ENCODE assay signal across 3 cellular contexts in the genomic region with DNA sequence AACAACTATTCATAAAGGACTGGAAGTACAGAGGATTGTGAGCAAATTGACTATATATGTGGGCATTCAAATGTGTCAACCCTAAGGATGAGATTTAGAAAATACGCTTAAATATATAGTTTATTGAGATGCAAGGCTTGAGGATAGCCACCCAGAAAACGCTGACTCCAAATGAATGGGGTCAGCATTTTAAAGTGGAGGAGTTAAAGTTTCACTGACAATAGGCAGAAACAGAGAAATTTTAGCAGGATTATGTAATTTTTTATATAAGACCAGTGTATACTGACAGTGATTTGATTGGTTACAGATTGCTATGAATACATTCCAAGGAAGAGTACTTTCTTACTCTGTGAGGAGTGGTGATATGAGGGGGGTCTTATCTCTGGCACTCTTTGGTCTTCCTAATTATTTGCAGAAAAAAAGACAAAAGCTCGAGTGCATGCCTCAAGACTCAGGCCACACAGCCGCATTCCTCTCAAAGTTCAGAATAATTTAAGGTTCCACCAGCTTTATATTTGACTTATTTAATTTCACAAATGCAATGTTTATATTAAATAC.
A peak's percentile ranks its signal among the peaks of the same experiment; 100 is the strongest.
TF ChIP-seq lines count a peak whose summit lies in the region.

No MANE protein-coding gene starts in this region.

TF ChIP-seq in A549, 52 proteins besides CTCF, POLR2A, EP300 and RAD21:
- no peak for TF ChIP-seq HOXA7 (CRISPR knock-in tag; IDR thresholded peaks at IDR 0.05)
- TF ChIP-seq KDM5A (IDR thresholded peaks at IDR 0.05) = no peak
- no peak for TF ChIP-seq ZNF302 (CRISPR knock-in tag; IDR thresholded peaks at IDR 0.05)
- no peak for TF ChIP-seq MYC (IDR thresholded peaks at IDR 0.05; ENCODE audit: borderline replicate concordance, low read length)
- TF ChIP-seq, protein P1, sequence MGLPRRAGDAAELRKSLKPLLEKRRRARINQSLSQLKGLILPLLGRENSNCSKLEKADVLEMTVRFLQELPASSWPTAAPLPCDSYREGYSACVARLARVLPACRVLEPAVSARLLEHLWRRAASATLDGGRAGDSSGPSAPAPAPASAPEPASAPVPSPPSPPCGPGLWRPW (IDR thresholded peaks at IDR 0.05) = no peak
- TF ChIP-seq MAFK (IDR thresholded peaks at IDR 0.05; ENCODE audit: partially characterized antibody) = peak; percentile 44
- TF ChIP-seq, protein P2, sequence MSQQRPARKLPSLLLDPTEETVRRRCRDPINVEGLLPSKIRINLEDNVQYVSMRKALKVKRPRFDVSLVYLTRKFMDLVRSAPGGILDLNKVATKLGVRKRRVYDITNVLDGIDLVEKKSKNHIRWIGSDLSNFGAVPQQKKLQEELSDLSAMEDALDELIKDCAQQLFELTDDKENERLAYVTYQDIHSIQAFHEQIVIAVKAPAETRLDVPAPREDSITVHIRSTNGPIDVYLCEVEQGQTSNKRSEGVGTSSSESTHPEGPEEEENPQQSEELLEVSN (IDR thresholded peaks at IDR 0.05; ENCODE audit: borderline replicate concordance, low read depth) = no peak
- TF ChIP-seq KDM1A (IDR thresholded peaks at IDR 0.05; ENCODE audit: low read depth) = no peak
TF ChIP-seq in A549: peak in this region for 1.

TF ChIP-seq in IMR-90, 13 proteins besides CTCF, POLR2A, EP300 and RAD21:
- no peak for TF ChIP-seq RFX5 (IDR thresholded peaks at IDR 0.05; ENCODE audit: low read depth, low read length)
- 0 out of 2 replicates have a peak, but pooled peaks have one; percentile 14 for TF ChIP-seq MAFK (IDR thresholded peaks at IDR 0.05; ENCODE audit: low read depth, low read length)

TF ChIP-seq in SK-N-SH treated with all-trans-retinoic acid at 6 μM for 48 hours, 23 proteins besides CTCF, POLR2A, EP300 and RAD21:
- TF ChIP-seq, protein P3, sequence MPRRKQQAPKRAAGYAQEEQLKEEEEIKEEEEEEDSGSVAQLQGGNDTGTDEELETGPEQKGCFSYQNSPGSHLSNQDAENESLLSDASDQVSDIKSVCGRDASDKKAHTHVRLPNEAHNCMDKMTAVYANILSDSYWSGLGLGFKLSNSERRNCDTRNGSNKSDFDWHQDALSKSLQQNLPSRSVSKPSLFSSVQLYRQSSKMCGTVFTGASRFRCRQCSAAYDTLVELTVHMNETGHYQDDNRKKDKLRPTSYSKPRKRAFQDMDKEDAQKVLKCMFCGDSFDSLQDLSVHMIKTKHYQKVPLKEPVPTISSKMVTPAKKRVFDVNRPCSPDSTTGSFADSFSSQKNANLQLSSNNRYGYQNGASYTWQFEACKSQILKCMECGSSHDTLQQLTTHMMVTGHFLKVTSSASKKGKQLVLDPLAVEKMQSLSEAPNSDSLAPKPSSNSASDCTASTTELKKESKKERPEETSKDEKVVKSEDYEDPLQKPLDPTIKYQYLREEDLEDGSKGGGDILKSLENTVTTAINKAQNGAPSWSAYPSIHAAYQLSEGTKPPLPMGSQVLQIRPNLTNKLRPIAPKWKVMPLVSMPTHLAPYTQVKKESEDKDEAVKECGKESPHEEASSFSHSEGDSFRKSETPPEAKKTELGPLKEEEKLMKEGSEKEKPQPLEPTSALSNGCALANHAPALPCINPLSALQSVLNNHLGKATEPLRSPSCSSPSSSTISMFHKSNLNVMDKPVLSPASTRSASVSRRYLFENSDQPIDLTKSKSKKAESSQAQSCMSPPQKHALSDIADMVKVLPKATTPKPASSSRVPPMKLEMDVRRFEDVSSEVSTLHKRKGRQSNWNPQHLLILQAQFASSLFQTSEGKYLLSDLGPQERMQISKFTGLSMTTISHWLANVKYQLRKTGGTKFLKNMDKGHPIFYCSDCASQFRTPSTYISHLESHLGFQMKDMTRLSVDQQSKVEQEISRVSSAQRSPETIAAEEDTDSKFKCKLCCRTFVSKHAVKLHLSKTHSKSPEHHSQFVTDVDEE (CRISPR knock-in tag; IDR thresholded peaks at IDR 0.05) = no peak
- TF ChIP-seq ARNTL (CRISPR knock-in tag; IDR thresholded peaks at IDR 0.05; ENCODE audit: borderline replicate concordance, low read depth) (no peak), ISL1 (CRISPR knock-in tag; IDR thresholded peaks at IDR 0.05) (peak; percentile 29; the same call in 1 of the 2 replicates)
